In genomic region chr15:42035362-42035761, GRCh38 we compare ENCODE assay signal across 8 cellular contexts. TPM values are rescaled to one million over a fixed set of nuclear protein-coding genes. Genes with fewer than 3 reads are reported as not detected.
DNase-seq lines count a peak whose midpoint lies in the region; ATAC-seq and TF ChIP-seq lines count a peak whose summit lies in the region.

No MANE protein-coding gene starts in this region.

- peaks cover under 1% of the 10 kb centered on the region for H3K27me3 ChIP-seq in DND-41 (ENCODE audit: insufficient read depth, low read length, poor library complexity)
- no peaks in the 10 kb centered on the region for H3K27me3 ChIP-seq in Loucy (ENCODE audit: insufficient read depth, low read length, poor library complexity, severe bottlenecking)
- H3K27me3 ChIP-seq in foreskin keratinocyte, result no peaks in the 10 kb centered on the region

- H3K4me3 ChIP-seq in DND-41 (ENCODE audit: low read depth in 1 of 2, low read length in 2 of 2) (no peak overlapping the region), Loucy (ENCODE audit: low read length, poor library complexity, severe bottlenecking) (peak overlapping the region; percentile 4)

- H3K4me1 ChIP-seq in DND-41 (ENCODE audit: insufficient read depth, low read length) (peaks cover 5% of the 10 kb centered on the region; the same call in 1 of the 2 replicates), Loucy (ENCODE audit: insufficient read depth, low read length, poor library complexity, severe bottlenecking) (peaks cover 14% of the 10 kb centered on the region), foreskin keratinocyte (peaks cover 27% of the 10 kb centered on the region)

- H4K20me1 ChIP-seq in DND-41 (ENCODE audit: insufficient read depth, low read length) (no peaks in the 10 kb centered on the region), Loucy (ENCODE audit: insufficient read depth, low read length, poor library complexity, severe bottlenecking) (no peaks in the 10 kb centered on the region)

- DNase-seq in DND-41 (no peak), foreskin keratinocyte (peak; percentile 79 to 90), NCI-H2196 (lab: John Stamatoyannopoulos, UW; ENCODE audit: unreplicated experiment) (no peak), NCI-H1930 (lab: John Stamatoyannopoulos, UW) (no peak), cerebellar nuclear complex (lab: John Stamatoyannopoulos, UW) (no peak), islet precursor cell (no peak)

- H3K4me2 ChIP-seq in DND-41 (ENCODE audit: insufficient read depth, low read length), result no peak overlapping the region
- peak overlapping the region; percentile 43 for H3K4me2 ChIP-seq in Loucy (ENCODE audit: low read depth, low read length, poor library complexity, severe bottlenecking)

- H3K9ac ChIP-seq in DND-41 (ENCODE audit: low read depth, low read length) (no peak overlapping the region), Loucy (ENCODE audit: low read depth, low read length, poor library complexity, severe bottlenecking) (no peak overlapping the region)

- TF ChIP-seq CTCF in DND-41 (IDR thresholded peaks at IDR 0.05; ENCODE audit: borderline replicate concordance, extremely low read depth, low read length, poor library complexity, severe bottlenecking) (no peak), Loucy (conservative IDR thresholded peaks at IDR 0.05; ENCODE audit: low read length) (no peak), foreskin keratinocyte (conservative IDR thresholded peaks at IDR 0.05) (no peak)

- peak; percentile 60; the same call in 1 of the 3 replicates for ATAC-seq in DND-41 (ENCODE audit: insufficient read depth, low read depth)
- ATAC-seq in GM19467 (IDR thresholded peaks at IDR 0.05; ENCODE audit: unreplicated experiment), result peak; percentile 75
- peak; percentile 76 for ATAC-seq in foreskin keratinocyte

- H2AFZ ChIP-seq in DND-41 (ENCODE audit: low read depth, low read length) (no peak overlapping the region), Loucy (ENCODE audit: low read length) (peak overlapping the region; percentile 87)

- H3F3A ChIP-seq in Loucy (ENCODE audit: low read depth), result no peaks in the 10 kb centered on the region

- H3K36me3 ChIP-seq in DND-41 (ENCODE audit: insufficient read depth, low read length) (no peaks in the 10 kb centered on the region), Loucy (ENCODE audit: insufficient read depth, low read length) (no peaks in the 10 kb centered on the region)

- H3K9me2 ChIP-seq in Loucy (replicated peaks; ENCODE audit: low read depth, low read length), result no peaks in the 10 kb centered on the region

- H3K79me2 ChIP-seq in DND-41 (ENCODE audit: insufficient read depth, low read length) (no peaks in the 10 kb centered on the region), Loucy (ENCODE audit: insufficient read depth, low read length) (no peaks in the 10 kb centered on the region)

- H3K27ac ChIP-seq in DND-41 (ENCODE audit: low read length), result no peak overlapping the region
- peak overlapping the region; percentile 65 for H3K27ac ChIP-seq in foreskin keratinocyte

- H3K9me3 ChIP-seq in DND-41 (ENCODE audit: insufficient read depth, low read length, severe bottlenecking) (no peaks in the 10 kb centered on the region), Loucy (ENCODE audit: insufficient read depth, low read depth, low read length) (no peaks in the 10 kb centered on the region)

RNA-seq across cellular contexts. Expression of gene PLA2G4E, which starts 14.5 kb away (rescaled TPM):
- total RNA-seq in foreskin keratinocyte, result 0.07 and 0.14 TPM in 2 replicates
- 0.04 TPM in 2 replicates for polyA plus RNA-seq in foreskin keratinocyte

RNA-seq across cellular contexts. Expression of gene PLA2G4D, which starts 59.0 kb away (rescaled TPM):
- total RNA-seq in foreskin keratinocyte, result 0.07 and 0.14 TPM in 2 replicates
- polyA plus RNA-seq in foreskin keratinocyte, result 0.08 and 0.09 TPM in 2 replicates

Comparison
In these comparisons a context has a peak if more than half of its experiments do, and no peak if none do; other contexts are left out.
1. DNase-seq: peak in foreskin keratinocyte (2 of 2); none in DND-41 (single experiment), NCI-H2196 (single experiment), NCI-H1930 (0 of 2), cerebellar nuclear complex (0 of 2) and islet precursor cell (single experiment).
2. Peak in every context shown above with its lines, with median percentiles within 50 percentile points of each other: ATAC-seq.